ENCODE assay signal across 8 cellular contexts in the genomic region with DNA sequence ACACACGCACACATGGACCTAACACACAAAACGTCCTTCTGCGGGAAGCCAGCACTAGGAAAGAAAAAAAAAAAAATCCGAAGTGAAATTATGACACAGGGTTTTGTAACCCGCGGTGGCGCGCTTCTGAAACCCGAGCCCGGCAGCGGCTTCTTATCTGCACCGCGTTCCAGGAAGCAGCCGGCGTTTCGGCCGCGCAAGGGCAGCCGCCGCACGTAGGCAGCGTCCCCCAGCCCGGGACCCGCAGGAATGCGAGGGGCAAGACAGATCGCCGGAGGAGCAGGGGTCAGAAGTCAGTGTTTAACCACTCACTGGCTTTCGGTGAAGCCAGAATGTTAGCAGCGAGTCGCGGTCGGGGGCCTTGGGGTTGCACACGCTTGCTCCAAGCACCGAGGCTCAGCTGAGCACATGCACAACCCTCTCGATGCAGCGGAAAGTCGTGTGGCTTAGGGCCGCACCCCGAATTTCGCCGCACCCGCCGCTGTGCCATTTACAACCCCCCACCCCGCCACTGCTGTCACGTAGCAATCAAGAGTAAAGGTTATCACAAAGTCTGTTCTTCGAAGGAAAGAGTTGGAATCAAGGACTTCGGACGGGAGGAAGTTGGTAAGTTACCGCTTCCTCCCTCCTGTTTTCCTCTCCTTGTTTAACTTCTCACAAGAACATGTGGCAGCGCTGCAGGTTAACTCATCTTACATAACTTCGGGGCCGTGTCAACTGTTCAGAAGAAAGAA.
DNase-seq lines count a peak whose midpoint lies in the region; ATAC-seq and TF ChIP-seq lines count a peak whose summit lies in the region.

No MANE protein-coding gene starts in this region.

- H3K9me3 ChIP-seq in adipocyte (ENCODE audit: control insufficient read depth, low read length): no peaks in the 10 kb centered on the region

- H3K27ac Mint-ChIP-seq in type B pancreatic cell: peak overlapping the region; percentile 93

- peak overlapping the region; percentile 78 for H3K4me3 ChIP-seq in adipocyte (ENCODE audit: low read length)

- no peaks in the 10 kb centered on the region for H3K27me3 Mint-ChIP-seq in type B pancreatic cell

- peak; percentile 45 for DNase-seq in CMK (ENCODE audit: low read depth)
- peak; percentile 74 for DNase-seq in HuH-7 (ENCODE audit: low spot score)
- peak; percentile 88 for DNase-seq in SW480 (ENCODE audit: low spot score)
- DNase-seq in adipocyte (ENCODE audit: low read depth): peak; percentile 96
- peak; percentile 92 for DNase-seq in left cardiac atrium
- peak; percentile 98 for DNase-seq in posterior vena cava (ENCODE audit: low spot score)
- DNase-seq in type B pancreatic cell (ENCODE audit: extremely low spot score, unreplicated experiment): peak; percentile 82

- peaks cover 61% of the 10 kb centered on the region for H3K4me1 ChIP-seq in adipocyte (ENCODE audit: control insufficient read depth, insufficient read depth, low read length)

- peaks cover 3% of the 10 kb centered on the region for H3K9me3 Mint-ChIP-seq in type B pancreatic cell

- no peaks in the 10 kb centered on the region for H3K36me3 ChIP-seq in adipocyte (ENCODE audit: control insufficient read depth, insufficient read depth, low read length, severe bottlenecking)

- peak overlapping the region; percentile 86 for H3K4me3 Mint-ChIP-seq in type B pancreatic cell

- H3K36me3 Mint-ChIP-seq in type B pancreatic cell: no peaks in the 10 kb centered on the region

- ATAC-seq in GM21367 (IDR thresholded peaks at IDR 0.05; ENCODE audit: unreplicated experiment) (peak; percentile 48), left cardiac atrium (peak; percentile 75 to 80)

- intact Hi-C loops in left cardiac atrium (cut with DNase I): loop anchor here in 1 of 2 donors (5.0 kb wide), 2 partner anchors 77 to 92 kb away; no protein-coding TSS in a partner anchor
- intact Hi-C loops in posterior vena cava (cut with DNase I): loop anchor here (2.0 to 5.0 kb wide), 3 partner anchors 77 to 233 kb away; no protein-coding TSS in a partner anchor

- H3K9ac ChIP-seq in adipocyte (ENCODE audit: low read length): peak overlapping the region; percentile 98

- peaks cover 43% of the 10 kb centered on the region for H3K4me1 Mint-ChIP-seq in type B pancreatic cell (ENCODE audit: unreplicated experiment)

- H3K27me3 ChIP-seq in adipocyte (replicated peaks; ENCODE audit: control insufficient read depth, insufficient read depth, low read length): no peaks in the 10 kb centered on the region

- TF ChIP-seq CTCF in type B pancreatic cell (conservative IDR thresholded peaks at IDR 0.05): no peak

Comparison
In these comparisons a context has a peak if more than half of its experiments do, and no peak if none do; other contexts are left out.
1. Peak in every context shown above with its lines: DNase-seq, ATAC-seq and H3K4me3 ChIP-seq.
2. DNase-seq: peak in every context shown above with its lines; median percentile 98 in posterior vena cava; 96 in adipocyte; 92 in left cardiac atrium; 88 in SW480; 82 in type B pancreatic cell; 74 in HuH-7; 45 in CMK.